In genomic region chr13:34034411-34034810, GRCh38 we compare ENCODE assay signal across 27 cellular contexts.
"Had no signal": no experiment of that assay in that cellular context is flagged by ENCODE, and none has a peak within 500 bp of the region (broad histone marks: within the 10 kb centered on the region; RNA-seq: fewer than 3 reads in every experiment).

No MANE protein-coding gene starts in this region.

- ATAC-seq: activated CD4-positive, alpha-beta T cell treated with anti-CD3 and anti-CD28 coated beads for 36 hours; activated CD8-positive, alpha-beta T cell treated with anti-CD3 and anti-CD28 coated beads, Interleukin-2, amount 10 ng/mL, durations not matched to agents 7 days and 5 days; activated T-cell treated with anti-CD3 and anti-CD28 coated beads, Interleukin-2, amount 50 U/mL, for 72 hours; body of pancreas; effector memory CD8-positive, alpha-beta T cell; gastrocnemius medialis; heart left ventricle had no signal

- H3K4me3 ChIP-seq: body of pancreas, esophagus muscularis mucosa, gastrocnemius medialis, heart left ventricle had no signal

- DNase-seq: activated CD4-positive, alpha-beta memory T cell treated with anti-CD3 and anti-CD28 coated beads for 36 hours; activated CD4-positive, alpha-beta T cell treated with anti-CD3 and anti-CD28 coated beads for 36 hours; activated CD4-positive, alpha-beta T cell treated with anti-CD3 and anti-CD28 coated beads, Interleukin-2, amount 10 ng/mL, durations not matched to agents 24 days and 14 days; activated CD4-positive, CD25-positive, alpha-beta regulatory T cell; activated CD4-positive, CD25-positive, alpha-beta regulatory T cell treated with anti-CD3 and anti-CD28 coated beads, Interleukin-2, amount 50 U/mL, for 72 hours; activated CD8-positive, alpha-beta memory T cell treated with anti-CD3 and anti-CD28 coated beads, Interleukin-2, amount 50 U/mL, for 48 hours; activated CD8-positive, alpha-beta T cell treated with anti-CD3 and anti-CD28 coated beads, Interleukin-2, amount 10 ng/mL, durations not matched to agents 7 days and 5 days; activated gamma-delta T cell; activated naive CD4-positive, alpha-beta T cell; activated naive CD4-positive, alpha-beta T cell treated with anti-CD3 and anti-CD28 coated beads, Interleukin-2, amount 50 U/mL, for 16 hours; activated T-cell treated with anti-CD3 and anti-CD28 coated beads for 4 hours; activated T-cell treated with anti-CD3 and anti-CD28 coated beads, Interleukin-2, amount 50 U/mL, for 24 hours; activated T-cell treated with anti-CD3 and anti-CD28 coated beads, Interleukin-2, amount 50 U/mL, for 72 hours; amygdala; aorta; body of pancreas; caudate nucleus; cortex of kidney; dermis blood vessel endothelial cell; effector CD4-positive, alpha-beta T cell; effector memory CD8-positive, alpha-beta T cell; erythroblast; gastrocnemius medialis; glutamatergic neuron; heart left ventricle; T-helper 2 cell had no signal
